Comparison of ENCODE assay signal across 8 cellular contexts in genomic region chr11:27158763-27159679, GRCh38.
DNase-seq lines count a peak whose midpoint lies in the region; ATAC-seq and TF ChIP-seq lines count a peak whose summit lies in the region.

No MANE protein-coding gene starts in this region.

- peak; percentile 88 for DNase-seq in AG20443 (ENCODE audit: low spot score)
- DNase-seq in NCI-H460 (ENCODE audit: extremely low read depth, low read depth): peak; percentile 55
- peak; percentile 81 for DNase-seq in astrocyte of the hippocampus (ENCODE audit: low read depth, low spot score)
- peak; percentile 17 to 71 for DNase-seq in hippocampal formation (lab: John Stamatoyannopoulos, UW)
- DNase-seq in smooth muscle cell of the brain vasculature (ENCODE audit: low read depth, low spot score): peak; percentile 59
- DNase-seq in activated CD8-positive, alpha-beta memory T cell treated with anti-CD3 and anti-CD28 coated beads, Interleukin-2, amount 50 U/mL, for 48 hours: no peak

- peak; percentile 50 for ATAC-seq in GM18505 (IDR thresholded peaks at IDR 0.05; ENCODE audit: unreplicated experiment)
- ATAC-seq in HG03378 (IDR thresholded peaks at IDR 0.05; ENCODE audit: unreplicated experiment): peak; percentile 81

- no peak for TF ChIP-seq POLR2A in GM18505 (IDR thresholded peaks at IDR 0.05; ENCODE audit: borderline replicate concordance, extremely low read depth, insufficient read depth, insufficient read length)
